In the genomic region with DNA sequence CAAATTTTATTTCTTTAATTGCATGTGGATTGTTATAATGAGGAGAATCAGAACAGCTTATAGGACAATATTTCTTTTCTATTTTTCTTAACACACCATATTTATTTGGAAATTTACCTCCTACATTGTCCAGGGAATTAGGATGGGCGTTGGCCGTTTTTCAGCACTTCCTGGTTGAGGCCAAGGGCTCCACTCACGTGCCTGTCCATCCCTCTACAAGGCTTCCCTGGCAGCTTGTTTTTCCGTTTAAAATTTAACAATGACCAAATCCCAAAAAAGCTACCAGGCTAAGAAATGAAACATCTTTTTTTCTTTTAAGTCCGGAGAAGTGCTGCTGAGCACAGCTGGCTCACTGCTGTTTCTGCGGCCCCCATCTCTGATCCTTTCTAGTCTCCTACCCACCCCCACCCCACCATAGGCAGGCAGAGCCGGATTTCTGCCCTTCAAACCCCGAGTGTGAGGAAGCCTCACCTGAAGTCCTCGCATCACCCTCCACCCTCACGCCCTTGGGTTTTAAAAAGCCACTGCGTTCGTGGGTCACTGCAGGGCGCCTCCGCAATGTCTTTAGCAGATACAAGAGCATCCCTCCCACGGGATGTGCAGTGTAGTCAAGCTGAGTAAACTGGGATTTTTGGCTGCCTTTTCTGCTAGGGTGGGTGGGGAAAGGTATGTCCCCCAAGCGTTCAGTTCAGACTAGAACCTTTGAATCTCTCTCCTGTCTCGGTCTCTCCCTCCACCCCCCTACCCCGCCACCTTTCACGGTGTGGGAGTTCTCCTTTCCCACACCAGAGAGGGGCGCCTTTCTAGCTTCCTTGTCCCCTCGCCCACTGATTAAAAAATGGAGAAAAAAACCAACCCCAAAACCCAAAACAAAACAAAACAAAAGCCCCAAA, we compare ENCODE assay signal across 8 cellular contexts. TPM values are rescaled to one million over a fixed set of nuclear protein-coding genes. Genes with fewer than 3 reads are reported as not detected.
DNase-seq lines count a peak whose midpoint lies in the region; ATAC-seq lines count a peak whose summit lies in the region.

No MANE protein-coding gene starts in this region.

- H4K91ac ChIP-seq in mesenchymal stem cell (ENCODE audit: low read length): peak overlapping the region; percentile 97

- peak overlapping the region; percentile 93 for H3K4me3 ChIP-seq in effector memory CD4-positive, alpha-beta T cell (ENCODE audit: insufficient read depth, low read depth, low read length, poor library complexity, severe bottlenecking)
- H3K4me3 ChIP-seq in mesenchymal stem cell (ENCODE audit: insufficient read depth in 1 of 2, low read depth in 1 of 2, low read length in 2 of 2): peak overlapping the region; percentile 41 to 94
- peak overlapping the region; percentile 53 for H3K4me3 ChIP-seq in thymus (ENCODE audit: low read length)

- DNase-seq in DMS79 (lab: John Stamatoyannopoulos, UW) (peak; percentile 50), RPMI8226 (peak; percentile 20), mesenchymal stem cell (peak; percentile 18)
- no peak for DNase-seq in effector memory CD4-positive, alpha-beta T cell

- peak overlapping the region; percentile 99 for H4K8ac ChIP-seq in mesenchymal stem cell (ENCODE audit: low read length)

- peak overlapping the region; percentile 59 for H3K4me2 ChIP-seq in mesenchymal stem cell (ENCODE audit: low read length, poor library complexity, severe bottlenecking)

- H2AFZ ChIP-seq in mesenchymal stem cell (ENCODE audit: low read depth, low read length): no peak overlapping the region

- no peak overlapping the region for H3K23ac ChIP-seq in mesenchymal stem cell (ENCODE audit: low read length in 2 of 2)

- H2BK12ac ChIP-seq in mesenchymal stem cell (ENCODE audit: low read length in 2 of 2): peak overlapping the region; percentile 0 to 83

- H3K79me1 ChIP-seq in mesenchymal stem cell (replicated peaks; ENCODE audit: low read length, poor library complexity, severe bottlenecking): peaks cover 16% of the 10 kb centered on the region

- ATAC-seq in GM21447 (IDR thresholded peaks at IDR 0.05; ENCODE audit: unreplicated experiment): peak; percentile 5
- ATAC-seq in HG03196 (IDR thresholded peaks at IDR 0.05; ENCODE audit: unreplicated experiment): no peak
- ATAC-seq in GM18867 (IDR thresholded peaks at IDR 0.05; ENCODE audit: unreplicated experiment): no peak

- H2AK5ac ChIP-seq in mesenchymal stem cell (ENCODE audit: low read length, severe bottlenecking): no peak overlapping the region

- H2BK5ac ChIP-seq in mesenchymal stem cell (ENCODE audit: low read depth, low read length, poor library complexity, severe bottlenecking): peak overlapping the region; percentile 46

- peak overlapping the region; percentile 69 to 95 for H3K18ac ChIP-seq in mesenchymal stem cell (ENCODE audit: low read depth in 1 of 2, low read length in 2 of 2)

- peak overlapping the region; percentile 97 for H2BK120ac ChIP-seq in mesenchymal stem cell (ENCODE audit: low read depth, low read length)

- H3K36me3 ChIP-seq in effector memory CD4-positive, alpha-beta T cell (ENCODE audit: control insufficient read depth, insufficient read depth, low read length): no peaks in the 10 kb centered on the region
- H3K36me3 ChIP-seq in mesenchymal stem cell (ENCODE audit: control insufficient read depth in 1 of 2, insufficient read depth in 2 of 2, low read depth in 1 of 2, low read length in 2 of 2) (no peaks in the 10 kb centered on the region), thymus (ENCODE audit: control insufficient read depth, insufficient read depth) (no peaks in the 10 kb centered on the region)

- H3K9ac ChIP-seq in mesenchymal stem cell (ENCODE audit: low read length): peak overlapping the region; percentile 95

- H3K27me3 ChIP-seq in effector memory CD4-positive, alpha-beta T cell (replicated peaks; ENCODE audit: control insufficient read depth, insufficient read depth, low read length, poor library complexity, severe bottlenecking): no peaks in the 10 kb centered on the region
- H3K27me3 ChIP-seq in mesenchymal stem cell (ENCODE audit: control insufficient read depth in 1 of 2, insufficient read depth in 1 of 2, low read length in 2 of 2): no peaks in the 10 kb centered on the region
- H3K27me3 ChIP-seq in thymus (ENCODE audit: control insufficient read depth, insufficient read depth): no peaks in the 10 kb centered on the region

- no peaks in the 10 kb centered on the region for H3K9me3 ChIP-seq in effector memory CD4-positive, alpha-beta T cell (ENCODE audit: control insufficient read depth, low read length)
- H3K9me3 ChIP-seq in mesenchymal stem cell (ENCODE audit: control insufficient read depth, low read length) (no peaks in the 10 kb centered on the region), thymus (ENCODE audit: control insufficient read depth) (peaks cover 1% of the 10 kb centered on the region)

- peak overlapping the region in 1 of 2 experiments; percentile 3 for H3K14ac ChIP-seq in mesenchymal stem cell (ENCODE audit: low read length in 2 of 2)

- peak overlapping the region; percentile 60 for H3K27ac ChIP-seq in effector memory CD4-positive, alpha-beta T cell (ENCODE audit: insufficient read depth, low read length, poor library complexity, severe bottlenecking)
- H3K27ac ChIP-seq in mesenchymal stem cell (ENCODE audit: low read length, poor library complexity, severe bottlenecking) (no peak overlapping the region), thymus (ENCODE audit: low read depth) (peak overlapping the region; percentile 8)

- WGBS in mesenchymal stem cell: 2% methylated on average over 20 of the region's 21 CpGs
- WGBS in thymus: 2% methylated on average over 21 of the region's 21 CpGs

- H3K4me1 ChIP-seq in effector memory CD4-positive, alpha-beta T cell (ENCODE audit: control insufficient read depth, insufficient read depth, low read length, poor library complexity, severe bottlenecking): peaks cover 8% of the 10 kb centered on the region
- H3K4me1 ChIP-seq in mesenchymal stem cell (ENCODE audit: control insufficient read depth, insufficient read depth, low read depth, low read length): peaks cover 12% of the 10 kb centered on the region
- H3K4me1 ChIP-seq in thymus (ENCODE audit: control insufficient read depth, insufficient read depth, low read length): no peaks in the 10 kb centered on the region

- peak overlapping the region; percentile 12 to 93 for H3K4ac ChIP-seq in mesenchymal stem cell (ENCODE audit: low read depth in 1 of 2, low read length in 2 of 2)

- H2BK15ac ChIP-seq in mesenchymal stem cell (ENCODE audit: low read depth, poor library complexity, severe bottlenecking): peak overlapping the region; percentile 19

RNA-seq across cellular contexts. Expression of a gene that starts 0.8 kb away (rescaled TPM):
- 42.4 TPM for polyA plus RNA-seq in mesenchymal stem cell (2013, experiment 1 of 2)
- 39.5 TPM for polyA plus RNA-seq in mesenchymal stem cell (2013, experiment 2 of 2)
- 5.3 TPM for polyA plus RNA-seq in thymus

Comparison
In these comparisons a context has a peak if more than half of its experiments do, and no peak if none do; other contexts are left out.
1. DNase-seq: peak in DMS79 (single experiment), RPMI8226 (single experiment) and mesenchymal stem cell (single experiment); none in effector memory CD4-positive, alpha-beta T cell (0 of 3).
2. Peak in every context shown above with its lines, with median percentiles within 50 percentile points of each other: H3K4me3 ChIP-seq.